31 cellular contexts compared by ENCODE assay signal in genomic region chr10:58830748-58831147, GRCh38.
DNase-seq lines count a peak whose midpoint lies in the region; ATAC-seq, FAIRE-seq and TF ChIP-seq lines count a peak whose summit lies in the region.
"Had no signal": no experiment of that assay in that cellular context is flagged by ENCODE, and none has a peak within 500 bp of the region (broad histone marks: within the 10 kb centered on the region; RNA-seq: fewer than 3 reads in every experiment).

No MANE protein-coding gene starts in this region.

- H3K27ac Mint-ChIP-seq in MCF 10A (ENCODE audit: low read depth, unreplicated experiment), result no peak overlapping the region
- H3K27ac Mint-ChIP-seq: CD4-positive, alpha-beta T cell; T-helper 1 cell treated with Interleukin-12 subunit alpha and Interleukin-12 subunit beta and Interleukin-4 antibody, amounts not matched to agents 30 μg/mL and 1 μg/mL, for 36 hours had no signal

- DNase-seq in MCF 10A (ENCODE audit: unreplicated experiment), result no peak
- DNase-seq in mammary epithelial cell, result no peak
- peak; percentile 96 for DNase-seq in SK-N-DZ (ENCODE audit: low spot score)
- DNase-seq in keratinocyte (ENCODE audit: low read depth, low spot score), result no peak
- no peak for DNase-seq in substantia nigra (lab: John Stamatoyannopoulos, UW)
- DNase-seq in SW480 (ENCODE audit: low spot score), result no peak
- DNase-seq: AML-193; CD4-positive, alpha-beta T cell; DMS79; EL; GDM1; GOT3; Kasumi-1; NCI-H1105 treated with DMSO at 0.1 percent for 48 hours; NCI-H1694; NCI-H2029 treated with DMSO at 0.1 percent for 48 hours; NCI-H2171; NCI-H226; NCI-H510A; NK-92 treated with Interleukin-12 subunit alpha and Interleukin-12 subunit beta, amount 100 ng/mL, for 24 hours; PC-9; SJCRH30 had no signal

- H3K79me2 ChIP-seq in mammary epithelial cell (ENCODE audit: insufficient read depth, low read length) (no peaks in the 10 kb centered on the region), keratinocyte (ENCODE audit: control insufficient read depth, insufficient read depth, low read length) (no peaks in the 10 kb centered on the region)

- H2AFZ ChIP-seq in mammary epithelial cell (ENCODE audit: low read depth, low read length) (no peak overlapping the region), keratinocyte (ENCODE audit: control insufficient read depth, low read length) (no peak overlapping the region)
- H2AFZ ChIP-seq: PC-9 had no signal

- CTCF ChIA-PET in MCF 10A (lab: Yijun Ruan, JAX) (no interaction called here), mammary epithelial cell (lab: Charles Lee; ENCODE audit: low non-redundant PET) (no interaction called here)

- in situ Hi-C loops in mammary epithelial cell (cut with MboI; ENCODE audit: low sequenced_read_pairs in 2 of 2), result no loop called here

- intact Hi-C loops in MCF 10A (cut with micrococcal nuclease) (no loop called here), mammary epithelial cell (cut with micrococcal nuclease) (no loop called here)

- H3K9me3 ChIP-seq in mammary epithelial cell (replicated peaks; ENCODE audit: insufficient read depth, low read length) (no peaks in the 10 kb centered on the region), keratinocyte (ENCODE audit: control insufficient read depth, low read depth, low read length) (no peaks in the 10 kb centered on the region)
- H3K9me3 ChIP-seq: BLaER1 treated with 17β-estradiol and CSF1 and Interleukin-3, amounts not matched to agents 10 nM and 100 nM; SJCRH30 had no signal

- H3K36me3 Mint-ChIP-seq in MCF 10A (ENCODE audit: insufficient read depth, unreplicated experiment), result peaks cover 21% of the 10 kb centered on the region

- POLR2A ChIA-PET in MCF 10A (lab: Yijun Ruan, JAX), result no interaction called here

- peak; percentile 26 for FAIRE-seq in keratinocyte (lab: Jason Lieb, UNC)
- FAIRE-seq: A204.1, GM12878, HTR-8/SVneo, K562 had no signal

- dilution Hi-C loops in mammary epithelial cell (cut with HindIII; ENCODE audit: low sequenced_read_pairs) (no loop called here), keratinocyte (cut with MboI; ENCODE audit: extremely low pct_ligation_motif_present, low sequenced_read_pairs) (no loop called here)

- H3K9ac ChIP-seq in mammary epithelial cell (ENCODE audit: insufficient read depth, low read length) (no peak overlapping the region), keratinocyte (ENCODE audit: control insufficient read depth, extremely low read depth, insufficient read depth, low read length) (no peak overlapping the region)
- H3K9ac ChIP-seq: BLaER1 treated with 17β-estradiol and CSF1 and Interleukin-3, amounts not matched to agents 10 nM and 100 nM had no signal

- no peaks in the 10 kb centered on the region for H3K36me3 ChIP-seq in mammary epithelial cell (ENCODE audit: insufficient read depth, low read length)
- H3K36me3 ChIP-seq in keratinocyte (ENCODE audit: control insufficient read depth in 2 of 2, extremely low read depth in 1 of 2, insufficient read depth in 2 of 2, low read length in 2 of 2), result no peaks in the 10 kb centered on the region
- H3K36me3 ChIP-seq: BLaER1 treated with 17β-estradiol and CSF1 and Interleukin-3, amounts not matched to agents 10 nM and 100 nM; SJCRH30 had no signal

- no peak for TF ChIP-seq CTCF in MCF 10A (IDR thresholded peaks at IDR 0.05; ENCODE audit: unreplicated experiment)
- TF ChIP-seq CTCF in mammary epithelial cell (conservative IDR thresholded peaks at IDR 0.05 in 1 of 2, IDR thresholded peaks at IDR 0.05 in 1 of 2; ENCODE audit: extremely low read depth in 1 of 2, insufficient read depth in 1 of 2, low read depth in 1 of 2, low read length in 2 of 2), result no peak
- TF ChIP-seq CTCF in keratinocyte (optimal IDR thresholded peaks at IDR 0.05 in 1 of 3, IDR thresholded peaks at IDR 0.05 in 1 of 3, conservative IDR thresholded peaks at IDR 0.05 in 1 of 3; ENCODE audit: extremely low read depth in 1 of 3, insufficient read depth in 2 of 3, low read length in 3 of 3), result no peak

- H3K4me1 Mint-ChIP-seq in MCF 10A (ENCODE audit: insufficient read depth, unreplicated experiment), result no peaks in the 10 kb centered on the region

- no peaks in the 10 kb centered on the region for H3K27me3 ChIP-seq in mammary epithelial cell (ENCODE audit: insufficient read depth, low read length)
- H3K27me3 ChIP-seq in keratinocyte (ENCODE audit: control insufficient read depth, extremely low read depth, insufficient read depth, low read length), result no peaks in the 10 kb centered on the region
- H3K27me3 ChIP-seq: BLaER1 treated with 17β-estradiol and CSF1 and Interleukin-3, amounts not matched to agents 10 nM and 100 nM; SJCRH30 had no signal

- H4K20me1 ChIP-seq in mammary epithelial cell (ENCODE audit: insufficient read depth, low read length), result no peaks in the 10 kb centered on the region
- no peaks in the 10 kb centered on the region for H4K20me1 ChIP-seq in keratinocyte (ENCODE audit: control insufficient read depth, extremely low read depth, insufficient read depth, low read length)
- H4K20me1 ChIP-seq: BLaER1 treated with 17β-estradiol and CSF1 and Interleukin-3, amounts not matched to agents 10 nM and 100 nM had no signal

- H3K4me3 Mint-ChIP-seq in MCF 10A (ENCODE audit: unreplicated experiment), result no peak overlapping the region
- H3K4me3 Mint-ChIP-seq: CD4-positive, alpha-beta T cell; T-helper 1 cell treated with Interleukin-12 subunit alpha and Interleukin-12 subunit beta and Interleukin-4 antibody, amounts not matched to agents 30 μg/mL and 1 μg/mL, for 36 hours had no signal

- H3K4me3 ChIP-seq in mammary epithelial cell (replicated peaks in 1 of 3; ENCODE audit: insufficient read depth in 1 of 3, low read depth in 2 of 3, low read length in 3 of 3), result no peak overlapping the region
- H3K4me3 ChIP-seq in keratinocyte (ENCODE audit: control insufficient read depth in 2 of 3, extremely low read depth in 1 of 3, insufficient read depth in 2 of 3, low read depth in 1 of 3, low read length in 3 of 3), result no peak overlapping the region
- H3K4me3 ChIP-seq: BLaER1 treated with 17β-estradiol and CSF1 and Interleukin-3, amounts not matched to agents 10 nM and 100 nM; GM12878; K562; PC-9; SJCRH30 had no signal

- no peaks in the 10 kb centered on the region for H3K9me3 Mint-ChIP-seq in MCF 10A (ENCODE audit: unreplicated experiment)
- H3K9me3 Mint-ChIP-seq: CD4-positive, alpha-beta T cell; T-helper 1 cell treated with Interleukin-12 subunit alpha and Interleukin-12 subunit beta and Interleukin-4 antibody, amounts not matched to agents 30 μg/mL and 1 μg/mL, for 36 hours had no signal

- H3K4me2 ChIP-seq in mammary epithelial cell (ENCODE audit: insufficient read depth, low read depth, low read length) (no peak overlapping the region), keratinocyte (ENCODE audit: control insufficient read depth, extremely low read depth, insufficient read depth, low read depth, low read length) (no peak overlapping the region)
- H3K4me2 ChIP-seq: BLaER1 treated with 17β-estradiol and CSF1 and Interleukin-3, amounts not matched to agents 10 nM and 100 nM; PC-9 had no signal

- no peaks in the 10 kb centered on the region for H3K4me1 ChIP-seq in mammary epithelial cell (ENCODE audit: insufficient read depth, low read length)
- no peaks in the 10 kb centered on the region for H3K4me1 ChIP-seq in keratinocyte (ENCODE audit: control insufficient read depth, extremely low read depth, insufficient read depth, low read length)
- H3K4me1 ChIP-seq: BLaER1 treated with 17β-estradiol and CSF1 and Interleukin-3, amounts not matched to agents 10 nM and 100 nM; SJCRH30 had no signal

- H3K27me3 Mint-ChIP-seq in MCF 10A (ENCODE audit: insufficient read depth, unreplicated experiment), result no peaks in the 10 kb centered on the region
- H3K27me3 Mint-ChIP-seq: CD4-positive, alpha-beta T cell had no signal

- H3K27ac ChIP-seq in mammary epithelial cell (ENCODE audit: insufficient read depth, low read depth, low read length), result no peak overlapping the region
- H3K27ac ChIP-seq in keratinocyte (ENCODE audit: control insufficient read depth, insufficient read depth, low read length), result no peak overlapping the region
- H3K27ac ChIP-seq in substantia nigra (ENCODE audit: low read depth, low read length, poor library complexity, severe bottlenecking), result no peak overlapping the region
- H3K27ac ChIP-seq: BLaER1 treated with 17β-estradiol and CSF1 and Interleukin-3, amounts not matched to agents 10 nM and 100 nM; PC-9; SJCRH30 had no signal

- H3K9me1 ChIP-seq in keratinocyte (ENCODE audit: control insufficient read depth, extremely low read depth, insufficient read depth, low read length), result no peaks in the 10 kb centered on the region

- TSS peak; percentile 21 for BruUV-seq in MCF 10A (replicated peaks; lab: Mats Ljungman, UMichigan)
- no TSS peak for BruUV-seq in mammary epithelial cell (replicated peaks; lab: Mats Ljungman, UMichigan)

- no peak for ATAC-seq in HG02840 (IDR thresholded peaks at IDR 0.05; ENCODE audit: low FRiP score, unreplicated experiment)
- ATAC-seq: GM12878, HCT116, K562, Right ventricle myocardium inferior had no signal
